In the genomic region with DNA sequence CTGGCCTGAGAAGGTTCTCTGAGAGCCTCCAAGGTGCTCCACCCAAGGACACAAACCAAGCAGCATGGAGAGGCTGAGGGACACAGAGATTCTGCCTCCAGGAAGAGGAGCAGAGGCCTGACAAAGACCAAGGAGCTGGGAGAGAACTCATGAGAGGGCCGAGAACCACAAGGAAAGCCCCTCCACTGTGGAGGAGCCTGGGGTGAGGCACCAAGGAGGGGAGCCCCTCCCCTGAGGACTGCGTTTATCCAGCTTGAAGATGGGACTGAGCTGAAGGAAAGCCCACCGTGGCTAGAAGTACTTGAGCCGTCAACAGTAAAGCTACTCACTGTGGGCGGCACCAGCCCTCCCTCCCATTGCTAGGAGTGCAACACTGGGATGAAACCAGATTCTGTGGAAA, we compare ENCODE assay signal across 15 cellular contexts.
A peak's percentile ranks its signal among the peaks of the same experiment; 100 is the strongest.
DNase-seq lines count a peak whose midpoint lies in the region; ATAC-seq lines count a peak whose summit lies in the region.
"Had no signal": no experiment of that assay in that cellular context is flagged by ENCODE, and none has a peak within 500 bp of the region (broad histone marks: within the 10 kb centered on the region; RNA-seq: fewer than 3 reads in every experiment).

No MANE protein-coding gene starts in this region.

- DNase-seq in activated naive CD8-positive, alpha-beta T cell treated with anti-CD3 and anti-CD28 coated beads, Interleukin-2, amount 10 ng/mL, durations not matched to agents 7 days and 5 days: no peak
- no peak for DNase-seq in activated naive CD8-positive, alpha-beta T cell treated with anti-CD3 and anti-CD28 coated beads for 36 hours
- DNase-seq in RPMI8226 (no peak), posterior vena cava (ENCODE audit: low spot score) (no peak), retina (no peak), NCI-H2196 (lab: John Stamatoyannopoulos, UW; ENCODE audit: unreplicated experiment) (no peak)
- DNase-seq: ACHN; activated CD4-positive, alpha-beta T cell treated with anti-CD3 and anti-CD28 coated beads for 1 hour; activated naive CD4-positive, alpha-beta T cell; cerebellar nuclear complex; NCI-H524 treated with DMSO at 0.1 percent for 48 hours; testis had no signal

- H3K4me3 Mint-ChIP-seq in activated naive CD8-positive, alpha-beta T cell treated with anti-CD3 and anti-CD28 coated beads, Interleukin-2, amount 10 ng/mL, durations not matched to agents 7 days and 5 days: no peak overlapping the region
- no peak overlapping the region for H3K4me3 Mint-ChIP-seq in activated naive CD8-positive, alpha-beta T cell treated with anti-CD3 and anti-CD28 coated beads for 36 hours
- H3K4me3 Mint-ChIP-seq: GM23338 had no signal

- POLR2A ChIA-PET in activated naive CD8-positive, alpha-beta T cell treated with anti-CD3 and anti-CD28 coated beads, Interleukin-2, amount 10 ng/mL, durations not matched to agents 7 days and 5 days (lab: Charles Lee): no interaction called here

- H3K9me3 Mint-ChIP-seq in activated naive CD8-positive, alpha-beta T cell treated with anti-CD3 and anti-CD28 coated beads, Interleukin-2, amount 10 ng/mL, durations not matched to agents 7 days and 5 days: peaks cover 2% of the 10 kb centered on the region
- no peaks in the 10 kb centered on the region for H3K9me3 Mint-ChIP-seq in activated naive CD8-positive, alpha-beta T cell treated with anti-CD3 and anti-CD28 coated beads for 36 hours

- H3K27me3 Mint-ChIP-seq in activated naive CD8-positive, alpha-beta T cell treated with anti-CD3 and anti-CD28 coated beads, Interleukin-2, amount 10 ng/mL, durations not matched to agents 7 days and 5 days: no peaks in the 10 kb centered on the region
- H3K27me3 Mint-ChIP-seq in activated naive CD8-positive, alpha-beta T cell treated with anti-CD3 and anti-CD28 coated beads for 36 hours: no peaks in the 10 kb centered on the region

- peaks cover 10% of the 10 kb centered on the region for H3K36me3 Mint-ChIP-seq in activated naive CD8-positive, alpha-beta T cell treated with anti-CD3 and anti-CD28 coated beads, Interleukin-2, amount 10 ng/mL, durations not matched to agents 7 days and 5 days
- H3K36me3 Mint-ChIP-seq in activated naive CD8-positive, alpha-beta T cell treated with anti-CD3 and anti-CD28 coated beads for 36 hours: no peaks in the 10 kb centered on the region

- ATAC-seq in activated naive CD8-positive, alpha-beta T cell treated with anti-CD3 and anti-CD28 coated beads, Interleukin-2, amount 10 ng/mL, durations not matched to agents 7 days and 5 days (ENCODE audit: low read depth): no peak
- peak; percentile 11 for ATAC-seq in HG02678 (IDR thresholded peaks at IDR 0.05; ENCODE audit: unreplicated experiment)
- peak; percentile 3 for ATAC-seq in HG03571 (IDR thresholded peaks at IDR 0.05; ENCODE audit: unreplicated experiment)
- ATAC-seq: GM23338 had no signal

- H3K4me1 Mint-ChIP-seq in activated naive CD8-positive, alpha-beta T cell treated with anti-CD3 and anti-CD28 coated beads, Interleukin-2, amount 10 ng/mL, durations not matched to agents 7 days and 5 days: peaks cover 56% of the 10 kb centered on the region
- H3K4me1 Mint-ChIP-seq in activated naive CD8-positive, alpha-beta T cell treated with anti-CD3 and anti-CD28 coated beads for 36 hours: peaks cover 52% of the 10 kb centered on the region

- peak overlapping the region; percentile 50 for H3K27ac Mint-ChIP-seq in activated naive CD8-positive, alpha-beta T cell treated with anti-CD3 and anti-CD28 coated beads, Interleukin-2, amount 10 ng/mL, durations not matched to agents 7 days and 5 days
- H3K27ac Mint-ChIP-seq in activated naive CD8-positive, alpha-beta T cell treated with anti-CD3 and anti-CD28 coated beads for 36 hours: no peak overlapping the region
- H3K27ac Mint-ChIP-seq: GM23338 had no signal

- intact Hi-C loops in posterior vena cava (cut with DNase I): no loop called here
